20 cellular contexts compared by ENCODE assay signal in the genomic region with DNA sequence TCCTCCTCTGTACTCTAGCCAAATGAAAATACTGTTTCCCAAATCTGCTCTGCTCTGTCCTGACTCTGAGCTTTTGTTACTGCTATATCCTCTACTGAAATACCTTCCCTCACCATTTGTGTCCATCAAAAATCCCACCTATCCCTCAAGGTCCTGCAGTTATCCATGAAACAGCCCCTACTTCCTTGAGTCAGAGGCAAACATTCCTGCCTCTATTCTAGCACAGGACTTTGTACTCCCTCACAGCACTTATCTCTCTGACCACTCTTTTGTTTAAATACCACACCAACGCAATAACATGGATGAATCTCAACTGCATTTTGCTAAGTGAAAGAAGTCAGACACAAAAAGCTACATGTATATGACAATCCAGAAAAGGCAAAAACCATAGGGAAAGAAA. TPM values are rescaled to one million over a fixed set of nuclear protein-coding genes. Genes with fewer than 3 reads are reported as not detected.
"Had no signal": no experiment of that assay in that cellular context is flagged by ENCODE, and none has a peak within 500 bp of the region (broad histone marks: within the 10 kb centered on the region; RNA-seq: fewer than 3 reads in every experiment).

No MANE protein-coding gene starts in this region.

- H3K36me3 ChIP-seq: breast epithelium, esophagus muscularis mucosa, sigmoid colon, spleen, WERI-Rb-1 had no signal

- H3K4me3 Mint-ChIP-seq: central memory CD8-positive, alpha-beta T cell; memory B cell; nephron progenitor cell had no signal

- FAIRE-seq: frontal cortex had no signal

- H3K79me2 ChIP-seq: parathyroid adenoma had no signal

- H3K27ac ChIP-seq: breast epithelium, coronary artery, esophagus muscularis mucosa, parathyroid adenoma, sigmoid colon, spleen, WERI-Rb-1 had no signal

- H3K9me3 ChIP-seq: breast epithelium, esophagus muscularis mucosa, sigmoid colon, spleen had no signal

- H3K9ac ChIP-seq: parathyroid adenoma had no signal

- H3K4me3 ChIP-seq: breast epithelium, coronary artery, esophagus muscularis mucosa, sigmoid colon, spleen had no signal

- H3K27me3 Mint-ChIP-seq: central memory CD8-positive, alpha-beta T cell had no signal

- H3K9me3 Mint-ChIP-seq: activated naive CD4-positive, alpha-beta T cell treated with anti-CD3 and anti-CD28 coated beads, Interleukin-2, amount 50 U/mL, for 72 hours; central memory CD8-positive, alpha-beta T cell; memory B cell had no signal

- DNase-seq: activated T-cell treated with anti-CD3 and anti-CD28 coated beads, Interleukin-2, amount 50 U/mL, for 1 hour; amniotic stem cell; glutamatergic neuron; hippocampal formation; kidney glomerular epithelial cell; nephron progenitor cell; sigmoid colon; spleen; stimulated activated CD4-positive, alpha-beta T cell treated with anti-CD3 and anti-CD28 coated beads, Interleukin-4, amount 100 ng/mL, for 1 hour; stimulated activated naive CD4-positive, alpha-beta T cell; WERI-Rb-1 had no signal

- H3K27ac Mint-ChIP-seq: activated naive CD4-positive, alpha-beta T cell treated with anti-CD3 and anti-CD28 coated beads, Interleukin-2, amount 50 U/mL, for 72 hours; memory B cell; nephron progenitor cell had no signal

- H3K4me1 Mint-ChIP-seq: central memory CD8-positive, alpha-beta T cell; memory B cell; nephron progenitor cell had no signal

- H3K36me3 Mint-ChIP-seq: activated naive CD4-positive, alpha-beta T cell treated with anti-CD3 and anti-CD28 coated beads, Interleukin-2, amount 50 U/mL, for 72 hours; memory B cell had no signal

- H2AFZ ChIP-seq: parathyroid adenoma had no signal

- ATAC-seq: activated naive CD4-positive, alpha-beta T cell treated with anti-CD3 and anti-CD28 coated beads, Interleukin-2, amount 50 U/mL, for 72 hours had no signal

- H3K4me1 ChIP-seq: breast epithelium, esophagus muscularis mucosa, parathyroid adenoma, sigmoid colon, spleen had no signal

RNA-seq across cellular contexts. Expression of gene RNF128, which starts 10.5 kb away (rescaled TPM):
- total RNA-seq: activated naive CD4-positive, alpha-beta T cell treated with anti-CD3 and anti-CD28 coated beads, Interleukin-2, amount 50 U/mL, for 72 hours; T-helper 2 cell treated with Interferon-gamma antibody and Interleukin-4, amounts not matched to agents 100 ng/mL and 5 ng/mL, for 36 hours had no signal
- polyA plus RNA-seq: spleen had no signal
